16 cellular contexts compared by ENCODE assay signal in genomic region chr15:55260562-55261131, GRCh38. TPM values are rescaled to one million over a fixed set of nuclear protein-coding genes. Genes with fewer than 3 reads are reported as not detected.
DNase-seq lines count a peak whose midpoint lies in the region; ATAC-seq lines count a peak whose summit lies in the region.
"Had no signal": no experiment of that assay in that cellular context is flagged by ENCODE, and none has a peak within 500 bp of the region (broad histone marks: within the 10 kb centered on the region; RNA-seq: fewer than 3 reads in every experiment).

No MANE protein-coding gene starts in this region.

- ATAC-seq in stimulated activated effector memory CD8-positive, alpha-beta T cell treated with anti-CD3 and anti-CD28 coated beads, Interleukin-12 subunit alpha, Interleukin-12 subunit beta, amount 100 ng/mL, for 72 hours = no peak
- ATAC-seq in activated CD4-positive, alpha-beta T cell treated with anti-CD3 and anti-CD28 coated beads for 36 hours = no peak
- ATAC-seq in GM21717 (IDR thresholded peaks at IDR 0.05; ENCODE audit: unreplicated experiment) = no peak
- no peak for ATAC-seq in GM21737 (IDR thresholded peaks at IDR 0.05; ENCODE audit: unreplicated experiment)
- ATAC-seq: Panc1 had no signal

- H3K4me3 Mint-ChIP-seq in activated naive CD4-positive, alpha-beta T cell treated with anti-CD3 and anti-CD28 coated beads, Interleukin-2, amount 50 U/mL, for 24 hours = no peak overlapping the region
- no peak overlapping the region for H3K4me3 Mint-ChIP-seq in immature natural killer cell
- H3K4me3 Mint-ChIP-seq in stimulated activated effector memory CD8-positive, alpha-beta T cell treated with anti-CD3 and anti-CD28 coated beads, Interleukin-12 subunit alpha, Interleukin-12 subunit beta, amount 100 ng/mL, for 72 hours = no peak overlapping the region
- no peak overlapping the region for H3K4me3 Mint-ChIP-seq in activated CD4-positive, alpha-beta T cell treated with anti-CD3 and anti-CD28 coated beads for 36 hours
- H3K4me3 Mint-ChIP-seq: HFFc6 had no signal

- DNase-seq in activated naive CD4-positive, alpha-beta T cell treated with Interleukin-2 at 50 U/mL for 16 hours = no peak
- DNase-seq in NOMO-1 treated with DMSO at 0.1 percent for 48 hours (lab: John Stamatoyannopoulos, UW; ENCODE audit: unreplicated experiment) (peak; percentile 47), immature natural killer cell (no peak)
- DNase-seq in stimulated activated effector memory CD8-positive, alpha-beta T cell treated with anti-CD3 and anti-CD28 coated beads, Interleukin-12 subunit alpha, Interleukin-12 subunit beta, amount 100 ng/mL, for 72 hours (ENCODE audit: low spot score in 2 of 2) = no peak
- DNase-seq in activated CD4-positive, alpha-beta T cell treated with anti-CD3 and anti-CD28 coated beads for 36 hours = no peak
- DNase-seq: Caco-2, DMS153, HFFc6, MG63, NCI-H187, NCI-H345, NCI-H69 had no signal

- H3K9me3 Mint-ChIP-seq in activated naive CD4-positive, alpha-beta T cell treated with anti-CD3 and anti-CD28 coated beads, Interleukin-2, amount 50 U/mL, for 24 hours = no peaks in the 10 kb centered on the region
- no peaks in the 10 kb centered on the region for H3K9me3 Mint-ChIP-seq in immature natural killer cell
- no peaks in the 10 kb centered on the region for H3K9me3 Mint-ChIP-seq in stimulated activated effector memory CD8-positive, alpha-beta T cell treated with anti-CD3 and anti-CD28 coated beads, Interleukin-12 subunit alpha, Interleukin-12 subunit beta, amount 100 ng/mL, for 72 hours
- no peaks in the 10 kb centered on the region for H3K9me3 Mint-ChIP-seq in activated CD4-positive, alpha-beta T cell treated with anti-CD3 and anti-CD28 coated beads for 36 hours (ENCODE audit: low read depth)
- H3K9me3 Mint-ChIP-seq: HFFc6 had no signal

- CTCF ChIA-PET in activated CD4-positive, alpha-beta T cell treated with anti-CD3 and anti-CD28 coated beads for 36 hours (lab: Charles Lee) = interaction anchor here (0.7 kb wide), 1 partner anchor 98 kb away, joined by 3 read pairs; no protein-coding TSS in a partner anchor

- H3K36me3 Mint-ChIP-seq in activated naive CD4-positive, alpha-beta T cell treated with anti-CD3 and anti-CD28 coated beads, Interleukin-2, amount 50 U/mL, for 24 hours = peaks cover 14% of the 10 kb centered on the region
- peaks cover 0 to 9% (median 8%) of the 10 kb centered on the region in 3 donors for H3K36me3 Mint-ChIP-seq in immature natural killer cell
- peaks cover 100% of the 10 kb centered on the region for H3K36me3 Mint-ChIP-seq in stimulated activated effector memory CD8-positive, alpha-beta T cell treated with anti-CD3 and anti-CD28 coated beads, Interleukin-12 subunit alpha, Interleukin-12 subunit beta, amount 100 ng/mL, for 72 hours
- H3K36me3 Mint-ChIP-seq in activated CD4-positive, alpha-beta T cell treated with anti-CD3 and anti-CD28 coated beads for 36 hours (ENCODE audit: low read depth) = peaks cover 63% of the 10 kb centered on the region

- H3K27ac Mint-ChIP-seq in activated naive CD4-positive, alpha-beta T cell treated with anti-CD3 and anti-CD28 coated beads, Interleukin-2, amount 50 U/mL, for 24 hours = peak overlapping the region; percentile 10
- H3K27ac Mint-ChIP-seq in immature natural killer cell = peak overlapping the region in 5 of 6 donors; percentile 46 to 76 (median 65)
- peak overlapping the region; percentile 53 for H3K27ac Mint-ChIP-seq in stimulated activated effector memory CD8-positive, alpha-beta T cell treated with anti-CD3 and anti-CD28 coated beads, Interleukin-12 subunit alpha, Interleukin-12 subunit beta, amount 100 ng/mL, for 72 hours
- H3K27ac Mint-ChIP-seq in activated CD4-positive, alpha-beta T cell treated with anti-CD3 and anti-CD28 coated beads for 36 hours = no peak overlapping the region
- H3K27ac Mint-ChIP-seq: HFFc6 had no signal

- H3K27me3 Mint-ChIP-seq in activated naive CD4-positive, alpha-beta T cell treated with anti-CD3 and anti-CD28 coated beads, Interleukin-2, amount 50 U/mL, for 24 hours = no peaks in the 10 kb centered on the region
- peaks cover 2 to 4% (median 3%) of the 10 kb centered on the region in 3 donors for H3K27me3 Mint-ChIP-seq in immature natural killer cell (ENCODE audit: low read depth in 3 of 3)
- no peaks in the 10 kb centered on the region for H3K27me3 Mint-ChIP-seq in activated CD4-positive, alpha-beta T cell treated with anti-CD3 and anti-CD28 coated beads for 36 hours

- intact Hi-C loops in activated CD4-positive, alpha-beta T cell treated with anti-CD3 and anti-CD28 coated beads for 36 hours (cut with DNase I, micrococcal nuclease) = no loop called here

- POLR2A ChIA-PET in activated CD4-positive, alpha-beta T cell treated with anti-CD3 and anti-CD28 coated beads for 36 hours (lab: Charles Lee) = interaction anchor here (0.6 kb wide), 1 partner anchor 64 kb away, joined by 3 read pairs; no protein-coding TSS in a partner anchor

- peaks cover 37% of the 10 kb centered on the region for H3K4me1 Mint-ChIP-seq in activated naive CD4-positive, alpha-beta T cell treated with anti-CD3 and anti-CD28 coated beads, Interleukin-2, amount 50 U/mL, for 24 hours
- peaks cover 57 to 63% of the 10 kb centered on the region in 2 donors for H3K4me1 Mint-ChIP-seq in immature natural killer cell
- peaks cover 72% of the 10 kb centered on the region for H3K4me1 Mint-ChIP-seq in stimulated activated effector memory CD8-positive, alpha-beta T cell treated with anti-CD3 and anti-CD28 coated beads, Interleukin-12 subunit alpha, Interleukin-12 subunit beta, amount 100 ng/mL, for 72 hours
- peaks cover 34% of the 10 kb centered on the region for H3K4me1 Mint-ChIP-seq in activated CD4-positive, alpha-beta T cell treated with anti-CD3 and anti-CD28 coated beads for 36 hours

RNA-seq across cellular contexts. Expression of gene RAB27A, which starts 29.0 kb away (rescaled TPM):
- 100 to 1,000 TPM in 2 of 3 donors, 10 to 100 TPM in 1; 99.6 to 157 (median 150) TPM for polyA plus RNA-seq in immature natural killer cell
- 100 to 1,000 TPM; 111 to 129 TPM for total RNA-seq in activated CD4-positive, alpha-beta T cell treated with anti-CD3 and anti-CD28 coated beads for 36 hours

RNA-seq across cellular contexts. Expression of gene PIGBOS1, which starts 58.3 kb away (rescaled TPM):
- 10 to 100 TPM; 26.2 to 46.7 (median 34.9) TPM for polyA plus RNA-seq in immature natural killer cell
- 10 to 100 TPM in 1 of 2 experiments, 1 to 10 TPM in 1; 8.8 to 11.0 TPM for total RNA-seq in activated CD4-positive, alpha-beta T cell treated with anti-CD3 and anti-CD28 coated beads for 36 hours

RNA-seq across cellular contexts. Expression of gene PIGB, which starts 58.4 kb away (rescaled TPM):
- polyA plus RNA-seq in immature natural killer cell = 10 to 100 TPM in 2 of 3 donors, 1 to 10 TPM in 1; 5.9 to 28.4 (median 19.7) TPM
- total RNA-seq in activated CD4-positive, alpha-beta T cell treated with anti-CD3 and anti-CD28 coated beads for 36 hours = 10 to 100 TPM; 19.8 to 21.1 TPM
